In the genomic region with DNA sequence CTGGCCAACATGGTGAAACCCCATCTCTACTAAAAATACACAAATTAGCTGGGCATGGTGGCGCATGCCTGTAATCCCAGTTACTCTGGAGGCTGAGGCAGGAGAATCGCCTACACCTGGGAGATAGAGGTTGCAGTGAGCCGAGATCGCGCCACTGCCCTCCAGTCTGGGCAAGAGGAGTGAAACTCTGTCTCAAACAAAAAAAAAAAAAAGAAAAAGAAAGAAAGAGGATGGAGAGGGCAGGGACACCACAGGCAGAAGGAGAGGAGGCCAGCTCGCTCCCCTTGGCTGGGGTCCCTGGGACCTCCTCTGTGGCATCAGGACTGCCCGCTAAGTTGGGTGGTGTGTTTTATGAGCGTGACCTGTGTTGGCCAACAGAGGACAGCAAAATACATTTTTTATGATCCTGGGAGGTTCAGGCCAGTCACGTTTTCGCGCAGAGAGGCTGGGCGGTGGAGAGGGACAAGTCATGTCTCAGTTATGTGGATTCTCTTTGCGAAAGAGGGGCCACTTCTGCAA, we compare ENCODE assay signal across 8 cellular contexts.
A peak's percentile ranks its signal among the peaks of the same experiment; 100 is the strongest.
DNase-seq lines count a peak whose midpoint lies in the region; ATAC-seq and TF ChIP-seq lines count a peak whose summit lies in the region.

No MANE protein-coding gene starts in this region.

- no peaks in the 10 kb centered on the region for H3K9me3 Mint-ChIP-seq in activated CD4-positive, alpha-beta T cell treated with anti-CD3 and anti-CD28 coated beads for 36 hours (ENCODE audit: low read depth)
- H3K9me3 Mint-ChIP-seq in activated T-cell treated with anti-CD3 and anti-CD28 coated beads, Interleukin-2, amount 50 U/mL, for 72 hours: no peaks in the 10 kb centered on the region
- H3K9me3 Mint-ChIP-seq in neural progenitor cell: no peaks in the 10 kb centered on the region

- H3K79me2 ChIP-seq in neural progenitor cell (ENCODE audit: low read depth): peaks cover 36% of the 10 kb centered on the region

- no peak overlapping the region for H2AFZ ChIP-seq in neural progenitor cell (replicated peaks)

- peaks cover 8% of the 10 kb centered on the region for H3K4me1 Mint-ChIP-seq in activated CD4-positive, alpha-beta T cell treated with anti-CD3 and anti-CD28 coated beads for 36 hours
- peaks cover 21% of the 10 kb centered on the region for H3K4me1 Mint-ChIP-seq in activated T-cell treated with anti-CD3 and anti-CD28 coated beads, Interleukin-2, amount 50 U/mL, for 72 hours (ENCODE audit: low read depth)
- peaks cover 31% of the 10 kb centered on the region for H3K4me1 Mint-ChIP-seq in neural progenitor cell

- no peaks in the 10 kb centered on the region for H3K36me3 Mint-ChIP-seq in activated CD4-positive, alpha-beta T cell treated with anti-CD3 and anti-CD28 coated beads for 36 hours (ENCODE audit: low read depth)
- H3K36me3 Mint-ChIP-seq in activated T-cell treated with anti-CD3 and anti-CD28 coated beads, Interleukin-2, amount 50 U/mL, for 72 hours (ENCODE audit: insufficient read depth in 2 of 2): no peaks in the 10 kb centered on the region
- H3K36me3 Mint-ChIP-seq in neural progenitor cell: no peaks in the 10 kb centered on the region

- H3K4me2 ChIP-seq in neural progenitor cell: peak overlapping the region; percentile 95

- no peaks in the 10 kb centered on the region for H3K9me3 ChIP-seq in neural progenitor cell (ENCODE audit: low read depth)

- DNase-seq in activated CD4-positive, alpha-beta T cell treated with anti-CD3 and anti-CD28 coated beads for 36 hours: peak; percentile 68
- no peak for DNase-seq in activated CD4-positive, alpha-beta T cell treated with anti-CD3 and anti-CD28 coated beads for 48 hours
- DNase-seq in NCI-H510A treated with DMSO at 0.1 percent for 48 hours (lab: John Stamatoyannopoulos, UW) (peak; percentile 21), foreskin melanocyte (peak; percentile 64), neural progenitor cell (ENCODE audit: low spot score) (peak; percentile 62), mesenteric fat pad (ENCODE audit: low spot score) (no peak)
- DNase-seq in activated T-cell treated with anti-CD3 and anti-CD28 coated beads, Interleukin-2, amount 50 U/mL, for 72 hours: peak; percentile 41 to 47

- no peak overlapping the region for H3K27ac Mint-ChIP-seq in activated CD4-positive, alpha-beta T cell treated with anti-CD3 and anti-CD28 coated beads for 36 hours
- no peak overlapping the region for H3K27ac Mint-ChIP-seq in activated T-cell treated with anti-CD3 and anti-CD28 coated beads, Interleukin-2, amount 50 U/mL, for 72 hours
- H3K27ac Mint-ChIP-seq in neural progenitor cell: no peak overlapping the region

- H4K20me1 ChIP-seq in neural progenitor cell (ENCODE audit: low read depth): no peaks in the 10 kb centered on the region

- H3K27me3 Mint-ChIP-seq in activated CD4-positive, alpha-beta T cell treated with anti-CD3 and anti-CD28 coated beads for 36 hours: peaks cover 15% of the 10 kb centered on the region
- peaks cover 22% of the 10 kb centered on the region for H3K27me3 Mint-ChIP-seq in activated T-cell treated with anti-CD3 and anti-CD28 coated beads, Interleukin-2, amount 50 U/mL, for 72 hours (ENCODE audit: low read depth)
- peaks cover 11% of the 10 kb centered on the region for H3K27me3 Mint-ChIP-seq in neural progenitor cell (ENCODE audit: insufficient read depth, low read depth)

- intact Hi-C loops in activated CD4-positive, alpha-beta T cell treated with anti-CD3 and anti-CD28 coated beads for 36 hours (cut with DNase I, micrococcal nuclease): loop anchor here (1.0 to 5.0 kb wide), 3 partner anchors 228 to 332 kb away; a partner anchor contains a TSS

- peaks cover 10% of the 10 kb centered on the region for H3K4me1 ChIP-seq in neural progenitor cell

- H3K9ac ChIP-seq in neural progenitor cell: no peak overlapping the region

- H3K4me3 Mint-ChIP-seq in activated CD4-positive, alpha-beta T cell treated with anti-CD3 and anti-CD28 coated beads for 36 hours: peak overlapping the region; percentile 63
- H3K4me3 Mint-ChIP-seq in activated T-cell treated with anti-CD3 and anti-CD28 coated beads, Interleukin-2, amount 50 U/mL, for 72 hours: peak overlapping the region; percentile 84 to 86
- peak overlapping the region; percentile 81 for H3K4me3 Mint-ChIP-seq in neural progenitor cell

- peak overlapping the region; percentile 100 for H3K4me3 ChIP-seq in neural progenitor cell

- POLR2A ChIA-PET in activated CD4-positive, alpha-beta T cell treated with anti-CD3 and anti-CD28 coated beads for 36 hours (lab: Charles Lee): no interaction called here

- peaks cover 8% of the 10 kb centered on the region for H3K27me3 ChIP-seq in neural progenitor cell

- peak; percentile 48 for TF ChIP-seq CTCF in neural progenitor cell (IDR thresholded peaks at IDR 0.05)

- no peaks in the 10 kb centered on the region for H3K36me3 ChIP-seq in neural progenitor cell

- CTCF ChIA-PET in activated CD4-positive, alpha-beta T cell treated with anti-CD3 and anti-CD28 coated beads for 36 hours (lab: Charles Lee): interaction anchor here (0.6 to 2.0 kb wide), 7 partner anchors 9 to 377 kb away, joined by 3 to 5 read pairs (median 4); no protein-coding TSS in a partner anchor

- no peak overlapping the region for H3K27ac ChIP-seq in neural progenitor cell

- ATAC-seq in activated CD4-positive, alpha-beta T cell treated with anti-CD3 and anti-CD28 coated beads for 36 hours: peak; percentile 78
- peak; percentile 40 for ATAC-seq in HG03095 (IDR thresholded peaks at IDR 0.05; ENCODE audit: unreplicated experiment)
- ATAC-seq in activated T-cell treated with anti-CD3 and anti-CD28 coated beads, Interleukin-2, amount 50 U/mL, for 72 hours (replicated peaks in 1 of 2): peak; percentile 67 to 73

- H3F3A ChIP-seq in neural progenitor cell (ENCODE audit: low read depth): peaks cover 38% of the 10 kb centered on the region

Comparison
In these comparisons a context has a peak if more than half of its experiments do, and no peak if none do; other contexts are left out.
1. DNase-seq: peak in activated CD4-positive, alpha-beta T cell treated with anti-CD3 and anti-CD28 coated beads for 36 hours (single experiment), NCI-H510A treated with DMSO at 0.1 percent for 48 hours (single experiment), activated T-cell treated with anti-CD3 and anti-CD28 coated beads, Interleukin-2, amount 50 U/mL, for 72 hours (2 of 2), foreskin melanocyte (single experiment) and neural progenitor cell (single experiment); none in activated CD4-positive, alpha-beta T cell treated with anti-CD3 and anti-CD28 coated beads for 48 hours (single experiment) and mesenteric fat pad (single experiment).
2. Peak in every context shown above with its lines, with median percentiles within 50 percentile points of each other: ATAC-seq and H3K4me3 Mint-ChIP-seq.